ENCODE assay signal across 7 cellular contexts in genomic region chr16:21554795-21555585, GRCh38. TPM values are rescaled to one million over a fixed set of nuclear protein-coding genes. Genes with fewer than 3 reads are reported as not detected.
DNase-seq lines count a peak whose midpoint lies in the region; ATAC-seq and TF ChIP-seq lines count a peak whose summit lies in the region.

No MANE protein-coding gene starts in this region.

- H3K4me3 ChIP-seq in retinal pigment epithelial cell (ENCODE audit: low read length) = peak overlapping the region; percentile 22

- H3K36me3 Mint-ChIP-seq in T-helper 17 cell (ENCODE audit: low read depth) = no peaks in the 10 kb centered on the region

- H3K27ac Mint-ChIP-seq in T-helper 17 cell = peak overlapping the region; percentile 78

- DNase-seq in NCI-H1694 treated with DMSO at 0.1 percent for 48 hours (lab: John Stamatoyannopoulos, UW) = peak; percentile 76
- peak; percentile 77 to 91 (median 82) for DNase-seq in T-helper 17 cell
- peak in 55 of 56 donors; percentile 17 to 91 (median 74) for DNase-seq in amygdala (lab: John Stamatoyannopoulos, UW)
- DNase-seq in hepatic stellate cell (ENCODE audit: low spot score) = peak; percentile 93
- DNase-seq in retinal pigment epithelial cell (ENCODE audit: low read depth) = peak; percentile 23

- peak overlapping the region; percentile 82 for H3K4me3 Mint-ChIP-seq in T-helper 17 cell

- ATAC-seq in GM18511 (IDR thresholded peaks at IDR 0.05; ENCODE audit: unreplicated experiment) (peak; percentile 98), HG02981 (IDR thresholded peaks at IDR 0.05; ENCODE audit: unreplicated experiment) (peak; percentile 96), T-helper 17 cell (peak; percentile 96)

- TF ChIP-seq CTCF in retinal pigment epithelial cell (conservative IDR thresholded peaks at IDR 0.05; ENCODE audit: low read depth, low read length) = peak; percentile 99

- H3K27me3 Mint-ChIP-seq in T-helper 17 cell = peaks cover 24% of the 10 kb centered on the region

- H3K4me1 Mint-ChIP-seq in T-helper 17 cell = peaks cover 8% of the 10 kb centered on the region

- no peaks in the 10 kb centered on the region for H3K9me3 ChIP-seq in T-helper 17 cell (ENCODE audit: control insufficient read depth, low read length, poor library complexity, severe bottlenecking)

RNA-seq across cellular contexts. Expression of gene METTL9, which starts 44.4 kb away (rescaled TPM):
- total RNA-seq in T-helper 17 cell = 10 to 100 TPM; 79.0 to 80.3 TPM

Comparison
In these comparisons a context has a peak if more than half of its experiments do, and no peak if none do; other contexts are left out.
1. Peak in every context shown above with its lines: DNase-seq, ATAC-seq and H3K4me3 ChIP-seq.
2. DNase-seq: peak in every context shown above with its lines; median percentile 93 in hepatic stellate cell; 82 in T-helper 17 cell; 76 in NCI-H1694 treated with DMSO at 0.1 percent for 48 hours; 74 in amygdala; 23 in retinal pigment epithelial cell.